Comparison of ENCODE assay signal across 8 cellular contexts in genomic region chr2:43024515-43024962, GRCh38.
DNase-seq lines count a peak whose midpoint lies in the region; ATAC-seq, FAIRE-seq and TF ChIP-seq lines count a peak whose summit lies in the region.

No MANE protein-coding gene starts in this region.

- no peak for TF ChIP-seq POLR2A in endothelial cell of umbilical vein (IDR thresholded peaks at IDR 0.05; ENCODE audit: low read depth, low read length)

- peaks cover 3% of the 10 kb centered on the region for H3K36me3 Mint-ChIP-seq in activated CD4-positive, alpha-beta T cell treated with anti-CD3 and anti-CD28 coated beads, Interleukin-2, amount 10 ng/mL, durations not matched to agents 7 days and 5 days (ENCODE audit: low read depth)

- TF ChIP-seq CTCF in DND-41 (IDR thresholded peaks at IDR 0.05; ENCODE audit: borderline replicate concordance, extremely low read depth, low read length, poor library complexity, severe bottlenecking) (peak; percentile 92), endothelial cell of umbilical vein (IDR thresholded peaks at IDR 0.05; ENCODE audit: extremely low read depth in 1 of 2, insufficient read depth in 1 of 2, low read depth in 1 of 2, low read length in 2 of 2) (peak; percentile 71 to 94)

- intact Hi-C loops in endothelial cell of umbilical vein (cut with micrococcal nuclease) = loop anchor here (1.0 to 5.0 kb wide), 9 partner anchors 47 to 460 kb away; no protein-coding TSS in a partner anchor

- CTCF ChIA-PET in activated CD4-positive, alpha-beta T cell treated with anti-CD3 and anti-CD28 coated beads, Interleukin-2, amount 10 ng/mL, durations not matched to agents 7 days and 5 days (lab: Charles Lee) = interaction anchor here (0.9 to 1.9 kb wide), 4 partner anchors 10 to 17 kb away, joined by 3 to 4 read pairs (median 4); no protein-coding TSS in a partner anchor
- CTCF ChIA-PET in endothelial cell of umbilical vein (lab: Charles Lee) = interaction anchor here (0.6 to 3.2 kb wide), 65 partner anchors 8 to 517 kb away, joined by 3 to 52 read pairs (median 5); partner anchors contain the start of gene ZFP36L2

- H3K27me3 Mint-ChIP-seq in activated CD4-positive, alpha-beta T cell treated with anti-CD3 and anti-CD28 coated beads, Interleukin-2, amount 10 ng/mL, durations not matched to agents 7 days and 5 days = no peaks in the 10 kb centered on the region

- H3K4me1 ChIP-seq in DND-41 (ENCODE audit: insufficient read depth, low read length) (peaks cover 63% of the 10 kb centered on the region), endothelial cell of umbilical vein (ENCODE audit: control insufficient read depth, extremely low read depth, insufficient read depth, low read length) (no peaks in the 10 kb centered on the region), thymus (ENCODE audit: control insufficient read depth, insufficient read depth, low read length) (peaks cover 38% of the 10 kb centered on the region)

- H3K4me2 ChIP-seq in DND-41 (ENCODE audit: insufficient read depth, low read length) (no peak overlapping the region), endothelial cell of umbilical vein (ENCODE audit: insufficient read depth, low read length) (no peak overlapping the region)

- H3K4me3 Mint-ChIP-seq in activated CD4-positive, alpha-beta T cell treated with anti-CD3 and anti-CD28 coated beads, Interleukin-2, amount 10 ng/mL, durations not matched to agents 7 days and 5 days = no peak overlapping the region

- H3K9ac ChIP-seq in DND-41 (ENCODE audit: low read depth, low read length) (peak overlapping the region; percentile 36), endothelial cell of umbilical vein (replicated peaks; ENCODE audit: extremely low read depth, insufficient read depth, low read length) (no peak overlapping the region)

- H3K36me3 ChIP-seq in DND-41 (ENCODE audit: insufficient read depth, low read length) (no peaks in the 10 kb centered on the region), endothelial cell of umbilical vein (ENCODE audit: control insufficient read depth in 2 of 2, extremely low read depth in 1 of 2, insufficient read depth in 2 of 2, low read length in 2 of 2) (no peaks in the 10 kb centered on the region), thymus (ENCODE audit: control insufficient read depth, insufficient read depth) (no peaks in the 10 kb centered on the region)

- H3K79me2 ChIP-seq in DND-41 (ENCODE audit: insufficient read depth, low read length) = no peaks in the 10 kb centered on the region
- H3K79me2 ChIP-seq in endothelial cell of umbilical vein (ENCODE audit: control insufficient read depth, insufficient read depth, low read length) = no peaks in the 10 kb centered on the region

- H4K20me1 ChIP-seq in DND-41 (ENCODE audit: insufficient read depth, low read length) = no peaks in the 10 kb centered on the region
- H4K20me1 ChIP-seq in endothelial cell of umbilical vein (replicated peaks; ENCODE audit: control insufficient read depth, extremely low read depth, insufficient read depth, low read length) = no peaks in the 10 kb centered on the region

- H3K9me1 ChIP-seq in endothelial cell of umbilical vein (replicated peaks; ENCODE audit: control insufficient read depth, extremely low read depth, insufficient read depth, low read length) = no peaks in the 10 kb centered on the region

- ATAC-seq in DND-41 (ENCODE audit: insufficient read depth, low read depth) (peak; percentile 51), GM18861 (IDR thresholded peaks at IDR 0.05; ENCODE audit: unreplicated experiment) (no peak), GM19463 (IDR thresholded peaks at IDR 0.05; ENCODE audit: unreplicated experiment) (no peak)

- H3K4me3 ChIP-seq in DND-41 (ENCODE audit: low read depth in 1 of 2, low read length in 2 of 2) = no peak overlapping the region
- H3K4me3 ChIP-seq in endothelial cell of umbilical vein (replicated peaks in 1 of 3; ENCODE audit: insufficient read depth in 1 of 3, low read depth in 1 of 3, low read length in 3 of 3) = no peak overlapping the region
- H3K4me3 ChIP-seq in thymus (ENCODE audit: low read length) = no peak overlapping the region

- no peak overlapping the region for H3K27ac Mint-ChIP-seq in activated CD4-positive, alpha-beta T cell treated with anti-CD3 and anti-CD28 coated beads, Interleukin-2, amount 10 ng/mL, durations not matched to agents 7 days and 5 days

- peaks cover 16% of the 10 kb centered on the region for H3K9me3 Mint-ChIP-seq in activated CD4-positive, alpha-beta T cell treated with anti-CD3 and anti-CD28 coated beads, Interleukin-2, amount 10 ng/mL, durations not matched to agents 7 days and 5 days

- H2AFZ ChIP-seq in DND-41 (ENCODE audit: low read depth, low read length) (no peak overlapping the region), endothelial cell of umbilical vein (ENCODE audit: low read depth, low read length) (no peak overlapping the region)

- H3K27me3 ChIP-seq in DND-41 (ENCODE audit: insufficient read depth, low read length, poor library complexity) (no peaks in the 10 kb centered on the region), endothelial cell of umbilical vein (ENCODE audit: control insufficient read depth in 2 of 2, insufficient read depth in 2 of 2, low read length in 2 of 2) (no peaks in the 10 kb centered on the region), thymus (ENCODE audit: control insufficient read depth, insufficient read depth) (no peaks in the 10 kb centered on the region)

- H3K9me3 ChIP-seq in DND-41 (ENCODE audit: insufficient read depth, low read length, severe bottlenecking) (peaks cover 7% of the 10 kb centered on the region), endothelial cell of umbilical vein (replicated peaks; ENCODE audit: control insufficient read depth, insufficient read depth, low read length) (no peaks in the 10 kb centered on the region), thymus (ENCODE audit: control insufficient read depth) (no peaks in the 10 kb centered on the region)

- H3K27ac ChIP-seq in DND-41 (ENCODE audit: low read length) (peak overlapping the region; percentile 90), endothelial cell of umbilical vein (ENCODE audit: insufficient read depth, low read depth, low read length) (no peak overlapping the region), thymus (ENCODE audit: low read depth) (peak overlapping the region; percentile 25)

- DNase-seq in DND-41 = peak; percentile 71
- peak; percentile 70 for DNase-seq in HuH-7.5 (ENCODE audit: low spot score)
- peak; percentile 37 for DNase-seq in activated CD4-positive, alpha-beta T cell treated with anti-CD3 and anti-CD28 coated beads, Interleukin-2, amount 10 ng/mL, durations not matched to agents 7 days and 5 days
- peak; percentile 64 for DNase-seq in endothelial cell of umbilical vein (ENCODE audit: low read depth, low spot score)
- DNase-seq in midbrain (lab: John Stamatoyannopoulos, UW) = peak; percentile 77

- H3K4me1 Mint-ChIP-seq in activated CD4-positive, alpha-beta T cell treated with anti-CD3 and anti-CD28 coated beads, Interleukin-2, amount 10 ng/mL, durations not matched to agents 7 days and 5 days = peaks cover 8% of the 10 kb centered on the region

- POLR2A ChIA-PET in activated CD4-positive, alpha-beta T cell treated with anti-CD3 and anti-CD28 coated beads, Interleukin-2, amount 10 ng/mL, durations not matched to agents 7 days and 5 days (lab: Charles Lee) = no interaction called here
- POLR2A ChIA-PET in endothelial cell of umbilical vein (lab: Charles Lee) = no interaction called here

- BruUV-seq in endothelial cell of umbilical vein (replicated peaks; lab: Mats Ljungman, UMichigan) = no TSS peak

- WGBS in thymus = 66% methylated on average over 8 of the region's 8 CpGs

- peak; percentile 81 for FAIRE-seq in endothelial cell of umbilical vein (lab: Jason Lieb, UNC)

- dilution Hi-C loops in endothelial cell of umbilical vein (cut with MboI; ENCODE audit: extremely low pct_ligation_motif_present, low sequenced_read_pairs) = no loop called here

TF ChIP-seq in endothelial cell of umbilical vein, 7 proteins besides CTCF, POLR2A, EP300 and RAD21:
- TF ChIP-seq, protein P1, sequence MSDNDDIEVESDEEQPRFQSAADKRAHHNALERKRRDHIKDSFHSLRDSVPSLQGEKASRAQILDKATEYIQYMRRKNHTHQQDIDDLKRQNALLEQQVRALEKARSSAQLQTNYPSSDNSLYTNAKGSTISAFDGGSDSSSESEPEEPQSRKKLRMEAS (IDR thresholded peaks at IDR 0.05; ENCODE audit: insufficient read depth, insufficient read length) = no peak
- no peak for TF ChIP-seq EZH2 (IDR thresholded peaks at IDR 0.05; ENCODE audit: borderline replicate concordance, low read depth, low read length, severe bottlenecking)
- TF ChIP-seq POLR2AphosphoS5 (IDR thresholded peaks at IDR 0.05; ENCODE audit: insufficient read depth, low read depth, low read length) = no peak
- no peak for TF ChIP-seq MYC (IDR thresholded peaks at IDR 0.05; ENCODE audit: low read depth, low read length)
- TF ChIP-seq FOS (IDR thresholded peaks at IDR 0.05; ENCODE audit: borderline replicate concordance, insufficient read depth, low read length) = no peak
- TF ChIP-seq GATA2 (IDR thresholded peaks at IDR 0.05; ENCODE audit: insufficient read depth, insufficient read length, low read depth, low read length) = no peak
- TF ChIP-seq JUN (IDR thresholded peaks at IDR 0.05; ENCODE audit: borderline replicate concordance, insufficient read depth, insufficient read length, low read depth) = no peak
